ENCODE assay signal across 8 cellular contexts in genomic region chr10:98170249-98171117, GRCh38. TPM values are rescaled to one million over a fixed set of nuclear protein-coding genes. Genes with fewer than 3 reads are reported as not detected.
DNase-seq lines count a peak whose midpoint lies in the region; ATAC-seq, FAIRE-seq and TF ChIP-seq lines count a peak whose summit lies in the region.

No MANE protein-coding gene starts in this region.

- no peak for FAIRE-seq in pancreas (lab: Jason Lieb, UNC)

- DNase-seq in CMK (ENCODE audit: low read depth) (peak; percentile 37), GM13976 (ENCODE audit: low spot score) (peak; percentile 30), M059J (ENCODE audit: low read depth) (peak; percentile 49), fibroblast of villous mesenchyme (ENCODE audit: low read depth) (peak; percentile 53), pancreas (peak in 5 of 6 donors; percentile 15 to 54 (median 24)), NK-92 (lab: John Stamatoyannopoulos, UW; ENCODE audit: unreplicated experiment) (no peak)

- in situ Hi-C loops in GM13976 (cut with MboI; ENCODE audit: low sequenced_read_pairs, unreplicated experiment), result no loop called here

- no peaks in the 10 kb centered on the region for H3K4me1 ChIP-seq in pancreas

- no peaks in the 10 kb centered on the region for H3K9me3 ChIP-seq in pancreas

- 35 to 40% methylated on average over 3 of the region's 3 CpGs for WGBS in pancreas, 2 donors

- no peaks in the 10 kb centered on the region for H3K27me3 ChIP-seq in pancreas

- intact Hi-C loops in pancreas (cut with DNase I), result loop anchor here in 1 of 3 donors (10.0 kb wide), 1 partner anchor 134 kb away; no protein-coding TSS in a partner anchor

- peaks cover 0 to 8% (median 0%) of the 10 kb centered on the region in 3 donors for H3K36me3 ChIP-seq in pancreas

- peak; percentile 82 to 96 (median 92) for ATAC-seq in pancreas
- no peak for ATAC-seq in GM19467 (IDR thresholded peaks at IDR 0.05; ENCODE audit: unreplicated experiment)

- H3K27ac ChIP-seq in VCaP (peak overlapping the region; percentile 57), pancreas (no peak overlapping the region)

- H3K4me3 ChIP-seq in fibroblast of villous mesenchyme (ENCODE audit: low read depth, low read length) (no peak overlapping the region), pancreas (no peak overlapping the region)

- TF ChIP-seq CTCF in GM13976 (IDR thresholded peaks at IDR 0.05; ENCODE audit: borderline replicate concordance, control extremely low read depth, extremely low read depth, insufficient read depth, missing control alignments) (peak; percentile 54), VCaP (conservative IDR thresholded peaks at IDR 0.05) (peak; percentile 77), fibroblast of villous mesenchyme (IDR thresholded peaks at IDR 0.05; ENCODE audit: insufficient read depth, low read depth, low read length) (peak; percentile 85), pancreas (IDR thresholded peaks at IDR 0.05) (peak; percentile 59 to 79 (median 65))

RNA-seq across cellular contexts. Expression of gene R3HCC1L, which starts 36.0 kb away (rescaled TPM):
- total RNA-seq in M059J (2014; rRNA removed; shearing (Covaris generic)), result 8.9 and 14.1 TPM in 2 replicates
- total RNA-seq in fibroblast of villous mesenchyme (10.6 and 12.1 TPM in 2 replicates), pancreas (1 to 10 TPM; 3.9 to 9.5 (median 4.8) TPM)
- polyA plus RNA-seq in pancreas, result 1 to 10 TPM; 4.7 to 8.7 TPM
